Comparison of ENCODE assay signal across 11 cellular contexts in genomic region chr1:183806086-183806485, GRCh38. TPM values are rescaled to one million over a fixed set of nuclear protein-coding genes. Genes with fewer than 3 reads are reported as not detected.
A peak's percentile ranks its signal among the peaks of the same experiment; 100 is the strongest.
DNase-seq lines count a peak whose midpoint lies in the region; ATAC-seq and TF ChIP-seq lines count a peak whose summit lies in the region.
"Had no signal": no experiment of that assay in that cellular context is flagged by ENCODE, and none has a peak within 500 bp of the region (broad histone marks: within the 10 kb centered on the region; RNA-seq: fewer than 3 reads in every experiment).

No MANE protein-coding gene starts in this region.

- no peaks in the 10 kb centered on the region for H3F3A ChIP-seq in PC-3 (ENCODE audit: low read length, unreplicated experiment)

- POLR2A ChIA-PET in Caco-2 (lab: Charles Lee) (no interaction called here), PC-3 (lab: Charles Lee; ENCODE audit: unreplicated experiment) (no interaction called here)

- H3K36me3 Mint-ChIP-seq in Caco-2 (ENCODE audit: insufficient read depth, unreplicated experiment), result peaks cover 32% of the 10 kb centered on the region

- H3K4me2 ChIP-seq in PC-3 (ENCODE audit: low read length) (peak overlapping the region; percentile 86), trophoblast cell (ENCODE audit: low read length) (peak overlapping the region; percentile 33)

- H3K4me1 ChIP-seq in Caco-2 (peaks cover 46% of the 10 kb centered on the region), PC-3 (ENCODE audit: insufficient read depth, low read length) (peaks cover 32% of the 10 kb centered on the region), trophoblast cell (ENCODE audit: control insufficient read depth in 1 of 2, insufficient read depth in 2 of 2, low read length in 2 of 2) (peaks cover 2 to 13% of the 10 kb centered on the region in 2 experiments)

- DNase-seq in Caco-2, result no peak
- DNase-seq in PC-3, result no peak
- DNase-seq in fibroblast of mammary gland (ENCODE audit: low read depth), result peak; percentile 51
- no peak for DNase-seq in trophoblast cell
- DNase-seq in left lobe of liver (ENCODE audit: low spot score), result no peak
- DNase-seq: cerebellar nuclear complex, GF-D8, NCI-H1092 treated with DMSO at 0.1 percent for 48 hours had no signal

- H3K4ac ChIP-seq in trophoblast cell (ENCODE audit: low read depth, low read length), result no peak overlapping the region

- no peak for TF ChIP-seq CTCF in Caco-2 (IDR thresholded peaks at IDR 0.05; ENCODE audit: insufficient read depth in 1 of 2, low read depth in 1 of 2, low read length in 1 of 2, severe bottlenecking in 1 of 2, unreplicated experiment in 1 of 2)
- no peak for TF ChIP-seq CTCF in PC-3 (conservative IDR thresholded peaks at IDR 0.05; ENCODE audit: low read depth, low read length)
- no peak for TF ChIP-seq CTCF in fibroblast of mammary gland (conservative IDR thresholded peaks at IDR 0.05; ENCODE audit: control insufficient read depth, insufficient read depth, low read depth, low read length)

- peaks cover 10% of the 10 kb centered on the region for H3K9me3 ChIP-seq in Caco-2
- H3K9me3 ChIP-seq in PC-3 (ENCODE audit: low read length), result no peaks in the 10 kb centered on the region
- peaks cover 2% of the 10 kb centered on the region for H3K9me3 ChIP-seq in trophoblast cell (ENCODE audit: insufficient read depth, low read depth, low read length)

- H3K18ac ChIP-seq in trophoblast cell (ENCODE audit: low read length), result no peak overlapping the region

- H3K36me3 ChIP-seq in Caco-2 (ENCODE audit: control insufficient read depth, insufficient read depth, low read length) (peaks cover 3% of the 10 kb centered on the region), PC-3 (ENCODE audit: low read depth, low read length) (no peaks in the 10 kb centered on the region; the same call in 1 of the 2 replicates), trophoblast cell (ENCODE audit: control insufficient read depth in 1 of 2, insufficient read depth in 2 of 2, low read length in 2 of 2) (no peaks in the 10 kb centered on the region)

- no peak overlapping the region for H2BK12ac ChIP-seq in trophoblast cell (ENCODE audit: low read length)

- CTCF ChIA-PET in Caco-2 (lab: Charles Lee) (no interaction called here), PC-3 (lab: Charles Lee) (no interaction called here)

- H4K8ac ChIP-seq in trophoblast cell (ENCODE audit: low read depth, low read length), result no peak overlapping the region

- no peak overlapping the region for H3K23ac ChIP-seq in trophoblast cell (ENCODE audit: low read length)

- H4K20me1 ChIP-seq in PC-3 (ENCODE audit: low read length), result no peaks in the 10 kb centered on the region

- no peaks in the 10 kb centered on the region for H3K9me2 ChIP-seq in PC-3 (replicated peaks; ENCODE audit: low read length)

- no peak overlapping the region for H2AFZ ChIP-seq in PC-3 (ENCODE audit: low read length)
- H2AFZ ChIP-seq in trophoblast cell (ENCODE audit: insufficient read depth, low read length, poor library complexity), result no peak overlapping the region

- H3K9ac ChIP-seq in PC-3 (ENCODE audit: low read length) (no peak overlapping the region), trophoblast cell (ENCODE audit: low read length) (no peak overlapping the region)

- H2BK120ac ChIP-seq in trophoblast cell (ENCODE audit: insufficient read depth, low read length, poor library complexity), result no peak overlapping the region

- no peaks in the 10 kb centered on the region for H3K27me3 ChIP-seq in Caco-2 (replicated peaks; ENCODE audit: control insufficient read depth, insufficient read depth, low read length)
- no peaks in the 10 kb centered on the region for H3K27me3 ChIP-seq in PC-3 (ENCODE audit: low read length)
- H3K27me3 ChIP-seq in trophoblast cell (ENCODE audit: insufficient read depth, low read length), result no peaks in the 10 kb centered on the region

- no peak overlapping the region for H4K91ac ChIP-seq in trophoblast cell (ENCODE audit: low read depth, low read length)

- no peak overlapping the region for H3K27ac Mint-ChIP-seq in Caco-2 (ENCODE audit: unreplicated experiment)

- peak overlapping the region; percentile 99 for H3K4me3 Mint-ChIP-seq in Caco-2 (ENCODE audit: unreplicated experiment)

- no peak overlapping the region for H2BK5ac ChIP-seq in trophoblast cell (ENCODE audit: low read depth, low read length, poor library complexity)

- H3K14ac ChIP-seq in trophoblast cell (ENCODE audit: low read length), result no peak overlapping the region

- no peak overlapping the region for H3K27ac ChIP-seq in PC-3 (ENCODE audit: low read length)
- H3K27ac ChIP-seq in trophoblast cell (ENCODE audit: low read depth, low read length), result no peak overlapping the region

- H3K79me1 ChIP-seq in trophoblast cell (ENCODE audit: low read length), result peaks cover 6% of the 10 kb centered on the region

- BruUV-seq in Caco-2 (replicated peaks; lab: Mats Ljungman, UMichigan) (no TSS peak), PC-3 (replicated peaks; lab: Mats Ljungman, UMichigan) (no TSS peak)

- no peak for ATAC-seq in PC-3
- no peak for ATAC-seq in activated CD4-positive, CD25-positive, alpha-beta regulatory T cell treated with anti-CD3 and anti-CD28 coated beads, Interleukin-2, amount 50 U/mL, for 24 hours
- ATAC-seq in left lobe of liver, result no peak
- ATAC-seq in GM19324 (IDR thresholded peaks at IDR 0.05; ENCODE audit: low FRiP score, unreplicated experiment), result no peak
- no peak for ATAC-seq in HG02840 (IDR thresholded peaks at IDR 0.05; ENCODE audit: low FRiP score, unreplicated experiment)

- WGBS in trophoblast cell (ENCODE audit: extremely low coverage, insufficient coverage, insufficient read length), result no CpG with 5 or more reads among the region's 3 CpGs

- H3K4me1 Mint-ChIP-seq in Caco-2 (ENCODE audit: low read depth, unreplicated experiment), result peaks cover 29% of the 10 kb centered on the region

- intact Hi-C loops in Caco-2 (cut with micrococcal nuclease; ENCODE audit: unreplicated experiment), result no loop called here
- intact Hi-C loops in PC-3 (cut with micrococcal nuclease), result loop anchor here (5.0 kb wide), 2 partner anchors 86 to 111 kb away; no protein-coding TSS in a partner anchor

- H3K4me3 ChIP-seq in Caco-2 (ENCODE audit: low read depth, low read length) (peak overlapping the region; percentile 74), PC-3 (ENCODE audit: low read length) (peak overlapping the region; percentile 57), fibroblast of mammary gland (ENCODE audit: control insufficient read depth, low read depth, low read length) (peak overlapping the region; percentile 89), trophoblast cell (ENCODE audit: low read depth, low read length) (no peak overlapping the region)

- H3K27me3 Mint-ChIP-seq in Caco-2 (ENCODE audit: insufficient read depth, unreplicated experiment), result no peaks in the 10 kb centered on the region

- peaks cover 9% of the 10 kb centered on the region for H3K9me3 Mint-ChIP-seq in Caco-2 (ENCODE audit: unreplicated experiment)

- no peaks in the 10 kb centered on the region for H3K79me2 ChIP-seq in PC-3 (ENCODE audit: low read length)
- peaks cover 4% of the 10 kb centered on the region for H3K79me2 ChIP-seq in trophoblast cell (ENCODE audit: control insufficient read depth, insufficient read depth, low read length, poor library complexity)

- no peak overlapping the region for H2AK5ac ChIP-seq in trophoblast cell (ENCODE audit: low read length)

- no peak overlapping the region for H4K12ac ChIP-seq in trophoblast cell (ENCODE audit: low read depth, low read length)

RNA-seq across cellular contexts. Expression of gene RGL1, which starts 1.2 kb away (rescaled TPM):
- total RNA-seq in Caco-2 (2022) (33.8 and 34.5 TPM in 2 replicates), PC-3 (2014; rRNA removed) (1.5 and 1.9 TPM in 2 replicates), left lobe of liver (5.9 TPM)
- polyA plus RNA-seq in trophoblast cell (2013), result 4.7 and 4.9 TPM in 2 replicates
